ENCODE assay signal across 1 cellular context in the genomic region with DNA sequence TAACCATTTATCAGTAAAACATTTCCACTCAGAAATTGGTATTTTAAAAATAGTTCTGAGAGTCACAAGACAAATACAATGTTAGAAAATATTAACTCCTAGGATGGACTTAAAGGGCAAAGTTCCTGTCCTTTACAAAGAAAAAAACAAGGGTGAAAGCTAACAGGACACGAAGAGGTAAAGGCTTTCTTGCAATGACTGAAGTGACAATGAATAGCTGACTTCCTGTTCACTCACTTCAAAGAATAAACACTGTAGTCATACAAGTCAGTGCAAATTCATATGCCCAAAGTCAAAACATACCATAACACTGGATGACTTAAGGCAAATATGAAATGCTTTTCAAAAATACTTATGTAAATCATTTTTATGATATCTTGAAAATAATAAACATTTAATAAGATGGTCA.
TF ChIP-seq lines count a peak whose summit lies in the region.

No MANE protein-coding gene starts in this region.

TF ChIP-seq in HepG2, 621 proteins besides CTCF, POLR2A, EP300 and RAD21 (continued from another document and continues in another):
- peak; percentile 83; the same call in 1 of the 2 replicates for TF ChIP-seq ZMYM4 (CRISPR knock-in tag; IDR thresholded peaks at IDR 0.05)
- no peak for TF ChIP-seq ATAD3A (CRISPR knock-in tag; IDR thresholded peaks at IDR 0.05)
- TF ChIP-seq EED (CRISPR knock-in tag; IDR thresholded peaks at IDR 0.05) = no peak
- TF ChIP-seq ZNF567 (CRISPR knock-in tag; IDR thresholded peaks at IDR 0.05; ENCODE audit: borderline replicate concordance) = no peak
- TF ChIP-seq MAFG (CRISPR knock-in tag; IDR thresholded peaks at IDR 0.05) = no peak
- TF ChIP-seq ZNF138 (CRISPR knock-in tag; IDR thresholded peaks at IDR 0.05; ENCODE audit: low read depth) = no peak
- no peak for TF ChIP-seq PAX8 (CRISPR knock-in tag; IDR thresholded peaks at IDR 0.05; ENCODE audit: borderline replicate concordance)
- TF ChIP-seq NFAT5 (CRISPR knock-in tag; IDR thresholded peaks at IDR 0.05) = no peak
- TF ChIP-seq ARNT (IDR thresholded peaks at IDR 0.05) = no peak
- TF ChIP-seq SRSF1 (optimal IDR thresholded peaks at IDR 0.05; ENCODE audit: low read depth, low read length) = no peak
- TF ChIP-seq ESRRA (CRISPR knock-in tag; IDR thresholded peaks at IDR 0.05; ENCODE audit: low read depth) = peak; percentile 95
- no peak for TF ChIP-seq ZNF891 (CRISPR knock-in tag; IDR thresholded peaks at IDR 0.05)
- no peak for TF ChIP-seq ZNF616 (CRISPR knock-in tag; IDR thresholded peaks at IDR 0.05; ENCODE audit: low read depth)
- peak; percentile 82 for TF ChIP-seq PPARG (CRISPR knock-in tag; conservative IDR thresholded peaks at IDR 0.05)
- no peak for TF ChIP-seq MXD1 (CRISPR knock-in tag; IDR thresholded peaks at IDR 0.05)
- no peak for TF ChIP-seq ZNF136 (CRISPR knock-in tag; IDR thresholded peaks at IDR 0.05; ENCODE audit: low read depth)
- no peak for TF ChIP-seq IRF9 (CRISPR knock-in tag; IDR thresholded peaks at IDR 0.05; ENCODE audit: borderline replicate concordance)
- no peak for TF ChIP-seq TOPORS (CRISPR knock-in tag; IDR thresholded peaks at IDR 0.05)
- TF ChIP-seq PRDM10 (CRISPR knock-in tag; IDR thresholded peaks at IDR 0.05; ENCODE audit: low read depth) = no peak
- TF ChIP-seq CEBPG (CRISPR knock-in tag; IDR thresholded peaks at IDR 0.05) = peak; percentile 48
- TF ChIP-seq RBAK (CRISPR knock-in tag; IDR thresholded peaks at IDR 0.05) = no peak
- no peak for TF ChIP-seq ZNF781 (CRISPR knock-in tag; IDR thresholded peaks at IDR 0.05; ENCODE audit: borderline replicate concordance, not compliant biosample characterization)
- no peak for TF ChIP-seq ZNF724P (CRISPR knock-in tag; IDR thresholded peaks at IDR 0.05; ENCODE audit: borderline replicate concordance)
- TF ChIP-seq, protein P1, sequence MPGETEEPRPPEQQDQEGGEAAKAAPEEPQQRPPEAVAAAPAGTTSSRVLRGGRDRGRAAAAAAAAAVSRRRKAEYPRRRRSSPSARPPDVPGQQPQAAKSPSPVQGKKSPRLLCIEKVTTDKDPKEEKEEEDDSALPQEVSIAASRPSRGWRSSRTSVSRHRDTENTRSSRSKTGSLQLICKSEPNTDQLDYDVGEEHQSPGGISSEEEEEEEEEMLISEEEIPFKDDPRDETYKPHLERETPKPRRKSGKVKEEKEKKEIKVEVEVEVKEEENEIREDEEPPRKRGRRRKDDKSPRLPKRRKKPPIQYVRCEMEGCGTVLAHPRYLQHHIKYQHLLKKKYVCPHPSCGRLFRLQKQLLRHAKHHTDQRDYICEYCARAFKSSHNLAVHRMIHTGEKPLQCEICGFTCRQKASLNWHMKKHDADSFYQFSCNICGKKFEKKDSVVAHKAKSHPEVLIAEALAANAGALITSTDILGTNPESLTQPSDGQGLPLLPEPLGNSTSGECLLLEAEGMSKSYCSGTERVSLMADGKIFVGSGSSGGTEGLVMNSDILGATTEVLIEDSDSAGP (CRISPR knock-in tag; IDR thresholded peaks at IDR 0.05; ENCODE audit: borderline replicate concordance) = no peak
- peak; percentile 91 for TF ChIP-seq BCL6 (CRISPR knock-in tag; IDR thresholded peaks at IDR 0.05)
- no peak for TF ChIP-seq NPAS2 (CRISPR knock-in tag; IDR thresholded peaks at IDR 0.05; ENCODE audit: borderline replicate concordance)
- no peak for TF ChIP-seq ZKSCAN1 (IDR thresholded peaks at IDR 0.05; ENCODE audit: low read length)
- TF ChIP-seq ZFX (CRISPR knock-in tag; IDR thresholded peaks at IDR 0.05; ENCODE audit: low read depth) = no peak
- TF ChIP-seq NAIF1 (CRISPR knock-in tag; IDR thresholded peaks at IDR 0.05; ENCODE audit: borderline replicate concordance) = no peak
- TF ChIP-seq CBX5 (CRISPR knock-in tag; IDR thresholded peaks at IDR 0.05; ENCODE audit: borderline replicate concordance) = no peak
- TF ChIP-seq ZKSCAN8 (CRISPR knock-in tag; IDR thresholded peaks at IDR 0.05; ENCODE audit: borderline replicate concordance) = peak; percentile 76
- peak; percentile 80 for TF ChIP-seq HDAC2 (CRISPR knock-in tag; IDR thresholded peaks at IDR 0.05)
- no peak for TF ChIP-seq DR1 (CRISPR knock-in tag; IDR thresholded peaks at IDR 0.05)
- TF ChIP-seq XBP1 (CRISPR knock-in tag; IDR thresholded peaks at IDR 0.05) = no peak
- no peak for TF ChIP-seq FOXM1 (CRISPR knock-in tag; IDR thresholded peaks at IDR 0.05)
- no peak for TF ChIP-seq TEAD2 (CRISPR knock-in tag; IDR thresholded peaks at IDR 0.05)
- no peak for TF ChIP-seq ZNF234 (CRISPR knock-in tag; conservative IDR thresholded peaks at IDR 0.05)
- peak; percentile 94 for TF ChIP-seq NCOA2 (CRISPR knock-in tag; IDR thresholded peaks at IDR 0.05)
- TF ChIP-seq ZNF629 (CRISPR knock-in tag; conservative IDR thresholded peaks at IDR 0.05) = peak; percentile 37; the same call in 1 of the 2 replicates
- TF ChIP-seq ZNF558 (CRISPR knock-in tag; IDR thresholded peaks at IDR 0.05; ENCODE audit: borderline replicate concordance) = no peak
- TF ChIP-seq ZNF3 (CRISPR knock-in tag; IDR thresholded peaks at IDR 0.05) = no peak
- no peak for TF ChIP-seq MAFF (IDR thresholded peaks at IDR 0.05; ENCODE audit: low read depth, low read length)
- peak; percentile 74 for TF ChIP-seq THAP11 (CRISPR knock-in tag; IDR thresholded peaks at IDR 0.05)
- TF ChIP-seq ZIK1 (CRISPR knock-in tag; IDR thresholded peaks at IDR 0.05; ENCODE audit: borderline replicate concordance, low read depth) = no peak
- TF ChIP-seq ARID3A (IDR thresholded peaks at IDR 0.05; ENCODE audit: low read depth, low read length) = no peak; the same call in 1 of the 2 replicates
- TF ChIP-seq, protein P2, sequence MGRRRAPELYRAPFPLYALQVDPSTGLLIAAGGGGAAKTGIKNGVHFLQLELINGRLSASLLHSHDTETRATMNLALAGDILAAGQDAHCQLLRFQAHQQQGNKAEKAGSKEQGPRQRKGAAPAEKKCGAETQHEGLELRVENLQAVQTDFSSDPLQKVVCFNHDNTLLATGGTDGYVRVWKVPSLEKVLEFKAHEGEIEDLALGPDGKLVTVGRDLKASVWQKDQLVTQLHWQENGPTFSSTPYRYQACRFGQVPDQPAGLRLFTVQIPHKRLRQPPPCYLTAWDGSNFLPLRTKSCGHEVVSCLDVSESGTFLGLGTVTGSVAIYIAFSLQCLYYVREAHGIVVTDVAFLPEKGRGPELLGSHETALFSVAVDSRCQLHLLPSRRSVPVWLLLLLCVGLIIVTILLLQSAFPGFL (CRISPR knock-in tag; IDR thresholded peaks at IDR 0.05) = no peak
- no peak for TF ChIP-seq ZXDC (CRISPR knock-in tag; IDR thresholded peaks at IDR 0.05)
- TF ChIP-seq IKZF4 (CRISPR knock-in tag; IDR thresholded peaks at IDR 0.05; ENCODE audit: borderline replicate concordance, low read depth, not compliant biosample characterization) = no peak
